ENCODE assay signal across 8 cellular contexts in the genomic region with DNA sequence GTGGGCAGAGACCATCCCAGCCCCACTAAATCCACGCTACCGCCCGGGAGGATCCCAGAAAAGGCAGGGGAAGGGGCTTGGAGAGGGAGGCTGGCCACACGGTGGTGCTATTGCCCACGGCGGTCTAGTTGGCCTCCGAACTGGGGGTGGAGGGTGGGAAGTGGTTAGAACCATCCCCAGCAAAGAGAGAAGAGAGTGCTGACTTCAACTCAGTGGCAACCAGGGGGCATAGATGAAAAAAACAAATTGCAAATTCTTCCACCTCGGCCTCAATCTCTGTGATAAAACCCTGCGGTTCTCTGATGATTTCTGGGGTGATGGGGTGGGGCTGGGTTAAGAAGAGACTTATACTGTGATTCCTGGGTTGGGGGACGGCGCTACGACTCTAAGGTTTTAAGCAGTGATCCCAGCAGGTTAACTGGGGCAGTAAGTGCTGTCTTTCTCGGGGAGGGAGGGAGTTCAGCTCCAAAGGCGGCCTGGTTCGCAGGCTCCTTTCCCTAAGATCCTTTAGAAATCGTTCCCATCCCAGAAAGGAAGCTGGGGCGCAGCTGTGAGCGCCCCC.
DNase-seq lines count a peak whose midpoint lies in the region; ATAC-seq and TF ChIP-seq lines count a peak whose summit lies in the region.

No MANE protein-coding gene starts in this region.

- H3K27ac ChIP-seq in DOHH2 (ENCODE audit: low read depth, low read length), result no peak overlapping the region

- no peaks in the 10 kb centered on the region for H3K27me3 Mint-ChIP-seq in central memory CD8-positive, alpha-beta T cell

- H3K9me3 ChIP-seq in DOHH2 (ENCODE audit: control insufficient read depth, insufficient read depth, low read length), result no peaks in the 10 kb centered on the region

- H3K4me1 Mint-ChIP-seq in central memory CD8-positive, alpha-beta T cell, result peaks cover 13% of the 10 kb centered on the region

- H3K27ac Mint-ChIP-seq in central memory CD8-positive, alpha-beta T cell (ENCODE audit: low read depth), result peak overlapping the region; percentile 2

- no peaks in the 10 kb centered on the region for H3K9me2 ChIP-seq in DOHH2 (replicated peaks; ENCODE audit: control insufficient read depth, low read length)

- TF ChIP-seq CTCF in DOHH2 (IDR thresholded peaks at IDR 0.05; ENCODE audit: low read depth, low read length, poor library complexity, severe bottlenecking), result peak; percentile 88

- H3K36me3 Mint-ChIP-seq in central memory CD8-positive, alpha-beta T cell (ENCODE audit: insufficient read depth), result peaks cover 4% of the 10 kb centered on the region

- no peaks in the 10 kb centered on the region for H3K9me3 Mint-ChIP-seq in central memory CD8-positive, alpha-beta T cell

- no peaks in the 10 kb centered on the region for H3K36me3 ChIP-seq in DOHH2 (ENCODE audit: control insufficient read depth, low read length)

- peak; percentile 35 for ATAC-seq in HG02678 (IDR thresholded peaks at IDR 0.05; ENCODE audit: unreplicated experiment)
- peak; percentile 85 for ATAC-seq in central memory CD8-positive, alpha-beta T cell (replicated peaks; ENCODE audit: extremely low read depth, poor library complexity, severe bottlenecking)
- no peak for ATAC-seq in HG03565 (IDR thresholded peaks at IDR 0.05; ENCODE audit: unreplicated experiment)

- peak; percentile 46 for DNase-seq in NCI-H345 treated with DMSO at 0.1 percent for 48 hours (lab: John Stamatoyannopoulos, UW; ENCODE audit: unreplicated experiment)
- peak; percentile 74 for DNase-seq in activated CD4-positive, alpha-beta T cell treated with anti-CD3 and anti-CD28 coated beads for 1 hour
- DNase-seq in central memory CD8-positive, alpha-beta T cell (ENCODE audit: low spot score in 2 of 2), result peak; percentile 62 to 64
- peak; percentile 91 for DNase-seq in iris pigment epithelial cell (ENCODE audit: low read depth)
- DNase-seq in smooth muscle cell of the brain vasculature (ENCODE audit: low read depth, low spot score), result peak; percentile 84

- H3K4me2 ChIP-seq in DOHH2 (ENCODE audit: low read length), result peak overlapping the region; percentile 62

- H4K20me1 ChIP-seq in DOHH2 (ENCODE audit: control insufficient read depth, insufficient read depth, low read depth, low read length), result no peaks in the 10 kb centered on the region

- no peaks in the 10 kb centered on the region for H3K79me2 ChIP-seq in DOHH2 (ENCODE audit: control insufficient read depth, low read length)

- H3K27me3 ChIP-seq in DOHH2 (ENCODE audit: control insufficient read depth, low read length), result peaks cover 39% of the 10 kb centered on the region

- peak overlapping the region; percentile 74 for H3K4me3 Mint-ChIP-seq in central memory CD8-positive, alpha-beta T cell

- H3K4me3 ChIP-seq in DOHH2 (ENCODE audit: low read length), result peak overlapping the region; percentile 38

- no peaks in the 10 kb centered on the region for H3F3A ChIP-seq in DOHH2 (ENCODE audit: control insufficient read depth, insufficient read depth)

- peaks cover 9% of the 10 kb centered on the region for H3K4me1 ChIP-seq in DOHH2 (ENCODE audit: control insufficient read depth, low read length)
